Comparison of ENCODE assay signal across 1 cellular context in the genomic region with DNA sequence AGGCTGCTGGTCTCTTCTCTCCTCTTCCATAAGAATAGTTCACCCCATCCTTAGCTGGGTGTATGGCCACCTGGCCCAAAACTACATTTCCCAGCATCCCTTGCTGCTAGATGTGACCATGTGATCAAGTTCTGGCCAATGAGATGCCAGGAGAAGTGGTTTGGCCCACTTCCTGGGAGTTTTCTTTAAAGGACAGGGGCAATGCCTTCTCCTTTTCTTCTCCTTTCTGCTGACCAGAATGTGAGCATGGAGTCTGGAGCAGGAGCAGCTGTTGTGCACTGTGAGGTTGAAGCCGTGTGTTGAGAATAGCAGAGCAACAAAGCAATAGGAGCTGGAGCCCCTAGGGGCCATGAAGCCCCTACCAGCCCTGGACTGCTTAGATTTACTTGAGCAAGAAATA.
TF ChIP-seq lines count a peak whose summit lies in the region.

No MANE protein-coding gene starts in this region.

TF ChIP-seq in GM12878, 131 proteins besides CTCF, POLR2A, EP300 and RAD21 (continued from another document):
- TF ChIP-seq CBX5 (IDR thresholded peaks at IDR 0.05; ENCODE audit: low read depth): no peak
- peak; percentile 93 for TF ChIP-seq SIX5 (IDR thresholded peaks at IDR 0.05; ENCODE audit: low read depth, low read length, severe bottlenecking)
- peak; percentile 84; the same call in 1 of the 2 replicates for TF ChIP-seq ATF3 (IDR thresholded peaks at IDR 0.05; ENCODE audit: borderline replicate concordance, extremely low read depth, low read depth, low read length)
- 0 out of 2 replicates have a peak, but pooled peaks have one; percentile 8 for TF ChIP-seq IRF3 (IDR thresholded peaks at IDR 0.05)
- TF ChIP-seq CHD4 (IDR thresholded peaks at IDR 0.05): no peak
- TF ChIP-seq NR2C2 (IDR thresholded peaks at IDR 0.05; ENCODE audit: borderline replicate concordance, control insufficient read depth, insufficient read length, low read depth): no peak
- no peak for TF ChIP-seq SMAD5 (IDR thresholded peaks at IDR 0.05; ENCODE audit: low read depth)
- no peak for TF ChIP-seq FOS (IDR thresholded peaks at IDR 0.05; ENCODE audit: borderline replicate concordance, extremely low read depth, insufficient read length)
- TF ChIP-seq, protein P1, sequence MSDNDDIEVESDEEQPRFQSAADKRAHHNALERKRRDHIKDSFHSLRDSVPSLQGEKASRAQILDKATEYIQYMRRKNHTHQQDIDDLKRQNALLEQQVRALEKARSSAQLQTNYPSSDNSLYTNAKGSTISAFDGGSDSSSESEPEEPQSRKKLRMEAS (IDR thresholded peaks at IDR 0.05; ENCODE audit: low read depth, low read length): no peak
- no peak for TF ChIP-seq TCF12 (IDR thresholded peaks at IDR 0.05; ENCODE audit: low read depth, low read length)
- TF ChIP-seq ZNF24 (IDR thresholded peaks at IDR 0.05): no peak
- TF ChIP-seq SPI1 (IDR thresholded peaks at IDR 0.05; ENCODE audit: borderline replicate concordance, insufficient read depth, low read depth, low read length): peak; percentile 40; the same call in 1 of the 2 replicates
- peak; percentile 88 for TF ChIP-seq USF1 (IDR thresholded peaks at IDR 0.05; ENCODE audit: borderline replicate concordance, extremely low read length, insufficient read depth, low read depth, low read length)
- TF ChIP-seq SP1 (IDR thresholded peaks at IDR 0.05; ENCODE audit: low read depth, low read length): peak; percentile 60
- TF ChIP-seq FOXK2 (IDR thresholded peaks at IDR 0.05): no peak
- TF ChIP-seq IKZF2 (IDR thresholded peaks at IDR 0.05): no peak
- no peak for TF ChIP-seq SUPT20H (IDR thresholded peaks at IDR 0.05; ENCODE audit: borderline replicate concordance, control insufficient read depth, low read depth, low read length)
TF ChIP-seq in GM12878: peak in this region for 17.
